18 cellular contexts compared by ENCODE assay signal in genomic region chr18:50695431-50696176, GRCh38.
"Had no signal": no experiment of that assay in that cellular context is flagged by ENCODE, and none has a peak within 500 bp of the region (broad histone marks: within the 10 kb centered on the region; RNA-seq: fewer than 3 reads in every experiment).

No MANE protein-coding gene starts in this region.

- ATAC-seq: body of pancreas; esophagus mucosa; stimulated activated naive CD8-positive, alpha-beta T cell treated with anti-CD3 and anti-CD28 coated beads, Interleukin-15, amount 100 ng/mL, for 72 hours had no signal

- H3K27me3 Mint-ChIP-seq: stimulated activated naive CD8-positive, alpha-beta T cell treated with anti-CD3 and anti-CD28 coated beads, Interleukin-15, amount 100 ng/mL, for 72 hours had no signal

- H3K36me3 ChIP-seq: neutrophil, thoracic aorta had no signal

- H3K4me3 Mint-ChIP-seq: activated CD4-positive, alpha-beta T cell treated with anti-CD3 and anti-CD28 coated beads, Interleukin-2, amount 10 ng/mL, durations not matched to agents 7 days and 5 days; stimulated activated naive CD8-positive, alpha-beta T cell treated with anti-CD3 and anti-CD28 coated beads, Interleukin-15, amount 100 ng/mL, for 72 hours; T-helper 1 cell treated with Interleukin-12 subunit alpha and Interleukin-12 subunit beta and Interleukin-4 antibody, amounts not matched to agents 30 μg/mL and 1 μg/mL, for 36 hours had no signal

- DNase-seq: activated CD4-positive, alpha-beta T cell treated with anti-CD3 and anti-CD28 coated beads, Interleukin-2, amount 10 ng/mL, durations not matched to agents 7 days and 5 days; activated CD4-positive, CD25-positive, alpha-beta regulatory T cell; activated naive CD4-positive, alpha-beta T cell treated with anti-CD3 and anti-CD28 coated beads, Interleukin-2, amount 50 U/mL, for 16 hours; activated T-cell treated with anti-CD3 and anti-CD28 coated beads for 4 hours; amniotic stem cell; body of pancreas; midbrain; SK-N-SH; stimulated activated CD4-positive, alpha-beta T cell treated with anti-CD3 and anti-CD28 coated beads, Interleukin-4, amount 100 ng/mL, for 4 hours; stimulated activated naive CD8-positive, alpha-beta T cell treated with anti-CD3 and anti-CD28 coated beads, Interleukin-15, amount 100 ng/mL, for 72 hours had no signal

- H3K27ac ChIP-seq: body of pancreas, neutrophil, skin epidermis, thoracic aorta had no signal

- H3K27ac Mint-ChIP-seq: activated CD4-positive, alpha-beta T cell treated with anti-CD3 and anti-CD28 coated beads, Interleukin-2, amount 10 ng/mL, durations not matched to agents 7 days and 5 days; activated T-helper 2 cell treated with anti-CD3 and anti-CD28 coated beads, Interferon-gamma antibody, Interleukin-2, Interleukin-4, amounts not matched to agents 10 μg/mL and 5 μg/mL and 100 μg/mL, durations not matched to agents 14 hours and 24 hours and 36 hours; stimulated activated naive CD8-positive, alpha-beta T cell treated with anti-CD3 and anti-CD28 coated beads, Interleukin-15, amount 100 ng/mL, for 72 hours; T-helper 1 cell treated with Interleukin-12 subunit alpha and Interleukin-12 subunit beta and Interleukin-4 antibody, amounts not matched to agents 30 μg/mL and 1 μg/mL, for 36 hours had no signal

- H3K4me3 ChIP-seq: body of pancreas, skin epidermis, thoracic aorta had no signal

- H3K27me3 ChIP-seq: body of pancreas had no signal

- H3K9me3 ChIP-seq: body of pancreas, neutrophil, SK-N-SH, thoracic aorta had no signal

- H3K4me1 Mint-ChIP-seq: activated CD4-positive, alpha-beta T cell treated with anti-CD3 and anti-CD28 coated beads, Interleukin-2, amount 10 ng/mL, durations not matched to agents 7 days and 5 days; stimulated activated naive CD8-positive, alpha-beta T cell treated with anti-CD3 and anti-CD28 coated beads, Interleukin-15, amount 100 ng/mL, for 72 hours had no signal

- H3K9me3 Mint-ChIP-seq: activated CD4-positive, alpha-beta T cell treated with anti-CD3 and anti-CD28 coated beads, Interleukin-2, amount 10 ng/mL, durations not matched to agents 7 days and 5 days; activated T-helper 2 cell treated with anti-CD3 and anti-CD28 coated beads, Interferon-gamma antibody, Interleukin-2, Interleukin-4, amounts not matched to agents 10 μg/mL and 5 μg/mL and 100 μg/mL, durations not matched to agents 14 hours and 24 hours and 36 hours; stimulated activated naive CD8-positive, alpha-beta T cell treated with anti-CD3 and anti-CD28 coated beads, Interleukin-15, amount 100 ng/mL, for 72 hours; T-helper 1 cell treated with Interleukin-12 subunit alpha and Interleukin-12 subunit beta and Interleukin-4 antibody, amounts not matched to agents 30 μg/mL and 1 μg/mL, for 36 hours had no signal

- FAIRE-seq: keratinocyte, TTC549 had no signal

- H3K4me1 ChIP-seq: body of pancreas had no signal
